Comparison of ENCODE assay signal across 17 cellular contexts in the genomic region with DNA sequence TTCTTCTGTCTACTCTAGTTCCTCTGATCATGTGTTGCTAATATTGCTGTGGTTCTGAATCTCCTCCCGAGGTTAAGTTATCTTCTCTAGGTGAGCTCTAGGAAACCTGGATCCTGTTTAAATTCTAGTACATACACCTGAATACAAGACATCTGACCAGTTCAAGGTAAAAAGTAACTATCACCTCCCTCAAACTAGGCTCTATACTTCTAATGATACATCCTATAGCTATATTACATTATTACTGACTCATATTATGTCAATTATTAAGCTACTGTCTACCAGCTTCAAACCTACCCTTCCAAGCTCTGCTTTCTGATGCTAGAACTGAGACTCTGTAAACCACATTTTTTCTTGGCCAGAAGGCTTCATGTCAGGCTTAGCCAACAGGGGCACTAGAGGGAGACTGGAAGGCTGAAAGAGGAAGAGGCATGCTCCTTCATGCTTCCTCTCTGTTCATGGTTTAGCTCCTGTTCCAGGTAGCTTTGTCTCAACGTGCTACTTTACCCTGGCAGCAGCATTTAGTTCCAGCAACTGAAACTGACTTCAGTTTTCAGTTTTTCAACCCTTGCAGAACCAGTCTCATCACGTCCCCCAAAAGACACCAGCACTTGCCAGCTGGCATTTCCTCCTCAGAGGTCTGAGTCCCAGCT.
DNase-seq lines count a peak whose midpoint lies in the region; ATAC-seq and TF ChIP-seq lines count a peak whose summit lies in the region.
"Had no signal": no experiment of that assay in that cellular context is flagged by ENCODE, and none has a peak within 500 bp of the region (broad histone marks: within the 10 kb centered on the region; RNA-seq: fewer than 3 reads in every experiment).

No MANE protein-coding gene starts in this region.

- no peak for DNase-seq in GM06990 (ENCODE audit: extremely low read depth, insufficient read length)
- DNase-seq in fibroblast of the aortic adventitia (ENCODE audit: low read depth) = no peak
- no peak for DNase-seq in HK-2 (ENCODE audit: unreplicated experiment)
- DNase-seq in GM13976 (ENCODE audit: low spot score) = no peak
- DNase-seq in NCI-H146 treated with DMSO at 0.1 percent for 48 hours (lab: John Stamatoyannopoulos, UW; ENCODE audit: unreplicated experiment) = no peak
- DNase-seq: activated CD8-positive, alpha-beta memory T cell treated with anti-CD3 and anti-CD28 coated beads, Interleukin-2, amount 50 U/mL, for 48 hours; CD4-positive, CD25-positive, alpha-beta regulatory T cell; NCI-H1694; NCI-H526 treated with DMSO at 0.1 percent for 48 hours; nephron progenitor cell; sigmoid colon; stimulated activated naive CD8-positive, alpha-beta T cell treated with anti-CD3 and anti-CD28 coated beads, Interleukin-15, Interleukin-2, amounts not matched to agents 100 U/mL and 50 U/mL, for 24 hours; WERI-Rb-1 had no signal

- H3K9ac ChIP-seq in OCI-LY3 (ENCODE audit: low read length) = no peak overlapping the region

- TF ChIP-seq CTCF in GM06990 (IDR thresholded peaks at IDR 0.05; ENCODE audit: insufficient read depth, low read length, poor library complexity, severe bottlenecking) = peak; percentile 31
- peak; percentile 45 for TF ChIP-seq CTCF in OCI-LY3 (IDR thresholded peaks at IDR 0.05; ENCODE audit: low read depth, low read length)
- peak; percentile 2 for TF ChIP-seq CTCF in fibroblast of the aortic adventitia (IDR thresholded peaks at IDR 0.05; ENCODE audit: insufficient read depth, low read length)
- no peak for TF ChIP-seq CTCF in GM13976 (IDR thresholded peaks at IDR 0.05; ENCODE audit: borderline replicate concordance, control extremely low read depth, extremely low read depth, insufficient read depth, missing control alignments)

- H3K36me3 ChIP-seq in GM06990 (ENCODE audit: control insufficient read depth, insufficient read depth, low read length) = no peaks in the 10 kb centered on the region
- no peaks in the 10 kb centered on the region for H3K36me3 ChIP-seq in OCI-LY3 (replicated peaks; ENCODE audit: low read depth, low read length)
- H3K36me3 ChIP-seq: sigmoid colon, SJSA1, WERI-Rb-1 had no signal

- H3K4me1 ChIP-seq in OCI-LY3 (ENCODE audit: low read length) = peaks cover 5% of the 10 kb centered on the region; the same call in 1 of the 2 replicates
- H3K4me1 ChIP-seq: sigmoid colon, SJSA1 had no signal

- in situ Hi-C loops in GM13976 (cut with MboI; ENCODE audit: low sequenced_read_pairs, unreplicated experiment) = no loop called here

- peak overlapping the region; percentile 11 for H3K4me2 ChIP-seq in OCI-LY3 (ENCODE audit: low read length)

- H3K79me2 ChIP-seq in OCI-LY3 (ENCODE audit: low read length) = no peaks in the 10 kb centered on the region

- H3K4me3 ChIP-seq in GM06990 (replicated peaks; ENCODE audit: low read depth, low read length) (no peak overlapping the region), OCI-LY3 (ENCODE audit: low read length) (no peak overlapping the region), fibroblast of the aortic adventitia (ENCODE audit: low read depth, low read length) (no peak overlapping the region)
- H3K4me3 ChIP-seq: lung, sigmoid colon, SJSA1 had no signal

- no peaks in the 10 kb centered on the region for H4K20me1 ChIP-seq in OCI-LY3 (ENCODE audit: insufficient read depth, low read length)

- no peaks in the 10 kb centered on the region for H3K27me3 ChIP-seq in GM06990 (replicated peaks; ENCODE audit: control insufficient read depth, insufficient read depth, low read length)
- peaks cover 4% of the 10 kb centered on the region; the same call in 1 of the 2 replicates for H3K27me3 ChIP-seq in OCI-LY3 (ENCODE audit: low read depth, low read length)
- H3K27me3 ChIP-seq: sigmoid colon, SJSA1 had no signal

- peak; percentile 62 for ATAC-seq in HG02981 (IDR thresholded peaks at IDR 0.05; ENCODE audit: unreplicated experiment)
- ATAC-seq: stimulated activated naive CD8-positive, alpha-beta T cell treated with anti-CD3 and anti-CD28 coated beads, Interleukin-15, Interleukin-2, amounts not matched to agents 100 U/mL and 50 U/mL, for 24 hours had no signal

- H3K9me3 ChIP-seq in OCI-LY3 (ENCODE audit: insufficient read depth, low read length) = no peaks in the 10 kb centered on the region
- H3K9me3 ChIP-seq: sigmoid colon, SJSA1 had no signal

- H2AFZ ChIP-seq in OCI-LY3 (ENCODE audit: low read depth, low read length) = peak overlapping the region; percentile 41

- no peak overlapping the region for H3K27ac ChIP-seq in OCI-LY3 (ENCODE audit: low read length)
- H3K27ac ChIP-seq: sigmoid colon, SJSA1, WERI-Rb-1 had no signal
